ENCODE assay signal across 1 cellular context in the genomic region with DNA sequence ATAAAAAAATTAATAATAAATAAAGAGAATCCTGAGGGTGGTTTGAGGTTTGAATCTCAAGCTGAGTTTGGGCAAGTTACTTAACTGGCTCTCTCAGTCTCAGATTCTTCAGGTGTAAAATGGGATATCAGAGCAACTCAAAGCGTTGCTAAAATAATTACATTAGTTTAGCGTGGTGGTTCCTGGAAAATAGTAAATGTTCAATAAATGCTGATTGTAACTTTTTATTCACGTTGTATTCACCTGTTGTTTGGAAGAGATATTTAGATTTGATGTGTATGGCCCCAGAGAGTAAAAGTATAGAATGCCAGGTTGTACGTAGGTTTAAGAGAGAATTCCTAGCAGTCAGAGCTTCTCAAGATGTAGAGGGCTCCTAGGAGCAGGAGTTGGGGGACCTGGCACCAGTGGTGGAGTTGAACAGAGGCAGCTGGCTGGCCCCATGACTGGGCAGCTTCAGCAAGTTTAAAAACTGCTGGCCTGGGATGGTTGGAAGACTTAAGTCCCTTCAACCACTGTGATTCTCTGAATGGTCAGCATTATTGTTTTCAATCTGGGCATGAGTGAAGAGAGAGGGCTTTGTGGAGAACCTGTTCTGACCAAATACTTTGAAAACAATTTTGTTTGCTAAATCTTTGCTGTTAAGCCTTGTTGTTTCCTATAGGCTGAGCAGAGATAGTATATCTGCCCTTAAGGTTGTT.
TF ChIP-seq lines count a peak whose summit lies in the region.

No MANE protein-coding gene starts in this region.

TF ChIP-seq in HepG2, 621 proteins besides CTCF, POLR2A, EP300 and RAD21:
- TF ChIP-seq KLF9 (CRISPR knock-in tag; IDR thresholded peaks at IDR 0.05; ENCODE audit: low read depth) (no peak), HMG20A (CRISPR knock-in tag; IDR thresholded peaks at IDR 0.05; ENCODE audit: borderline replicate concordance) (no peak), ZNF615 (CRISPR knock-in tag; IDR thresholded peaks at IDR 0.05; ENCODE audit: borderline replicate concordance) (no peak), ZNF263 (CRISPR knock-in tag; IDR thresholded peaks at IDR 0.05) (no peak), ZNF557 (CRISPR knock-in tag; IDR thresholded peaks at IDR 0.05) (no peak)
- TF ChIP-seq, protein P1, sequence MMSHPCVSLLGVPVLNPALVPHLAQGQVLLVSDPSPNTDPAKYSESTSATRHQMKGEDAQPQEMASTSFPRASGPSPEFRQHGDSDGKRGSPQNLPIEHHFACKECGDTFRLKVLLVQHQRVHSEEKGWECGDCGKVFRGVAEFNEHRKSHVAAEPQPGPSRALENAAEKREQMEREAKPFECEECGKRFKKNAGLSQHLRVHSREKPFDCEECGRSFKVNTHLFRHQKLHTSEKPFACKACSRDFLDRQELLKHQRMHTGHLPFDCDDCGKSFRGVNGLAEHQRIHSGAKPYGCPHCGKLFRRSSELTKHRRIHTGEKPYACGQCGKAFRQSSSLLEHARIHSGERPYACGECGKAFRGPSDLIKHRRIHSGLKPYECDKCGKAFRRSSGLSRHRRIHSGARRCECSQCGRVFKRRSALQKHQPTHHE (CRISPR knock-in tag; IDR thresholded peaks at IDR 0.05; ENCODE audit: borderline replicate concordance), result no peak
TF ChIP-seq in HepG2: peak in this region for 0.
